Comparison of ENCODE assay signal across 25 cellular contexts in genomic region chr3:63355809-63356208, GRCh38.
"Had no signal": no experiment of that assay in that cellular context is flagged by ENCODE, and none has a peak within 500 bp of the region (broad histone marks: within the 10 kb centered on the region; RNA-seq: fewer than 3 reads in every experiment).

No MANE protein-coding gene starts in this region.

- H3K9me3 ChIP-seq: adrenal gland, esophagus squamous epithelium, neutrophil, pancreas, psoas muscle, right atrium auricular region, tibial artery had no signal

- H3K27ac Mint-ChIP-seq: activated naive CD8-positive, alpha-beta T cell; activated T-helper 17 cell treated with anti-CD3 and anti-CD28 coated beads, Interleukin-2, amount 50 U/mL, for 72 hours; endodermal cell; memory B cell; nephron; stimulated activated naive CD8-positive, alpha-beta T cell treated with anti-CD3 and anti-CD28 coated beads, Interleukin-15, Interleukin-2, amounts not matched to agents 100 ng/mL and 50 ng/mL, for 24 hours; T-cell; T-helper 2 cell treated with Interferon-gamma antibody and Interleukin-4, amounts not matched to agents 5 μg/mL and 100 μg/mL, for 36 hours had no signal

- H3K27ac ChIP-seq: adrenal gland, coronary artery, esophagus squamous epithelium, neutrophil, pancreas, psoas muscle, right atrium auricular region, tibial artery had no signal

- H3K36me3 Mint-ChIP-seq: activated naive CD8-positive, alpha-beta T cell; memory B cell; T-cell had no signal

- H3K4me1 ChIP-seq: esophagus squamous epithelium, pancreas, psoas muscle, right atrium auricular region, tibial artery had no signal

- H3K27me3 ChIP-seq: adrenal gland, pancreas, right atrium auricular region had no signal

- H3K4me3 Mint-ChIP-seq: activated naive CD8-positive, alpha-beta T cell; activated T-helper 17 cell treated with anti-CD3 and anti-CD28 coated beads, Interleukin-2, amount 50 U/mL, for 72 hours; endodermal cell; memory B cell; nephron; stimulated activated naive CD8-positive, alpha-beta T cell treated with anti-CD3 and anti-CD28 coated beads, Interleukin-15, Interleukin-2, amounts not matched to agents 100 ng/mL and 50 ng/mL, for 24 hours; T-cell; T-helper 2 cell treated with Interferon-gamma antibody and Interleukin-4, amounts not matched to agents 5 μg/mL and 100 μg/mL, for 36 hours had no signal

- FAIRE-seq: frontal cortex, islet of Langerhans, pancreas, TTC549 had no signal

- H3K4me1 Mint-ChIP-seq: nephron, T-cell had no signal

- H3K4me3 ChIP-seq: adrenal gland, coronary artery, esophagus squamous epithelium, pancreas, psoas muscle, right atrium auricular region, tibial artery had no signal

- H3K36me3 ChIP-seq: adrenal gland, esophagus squamous epithelium, neutrophil, pancreas, right atrium auricular region, tibial artery had no signal

- ATAC-seq: activated T-helper 17 cell treated with anti-CD3 and anti-CD28 coated beads, Interleukin-2, amount 50 U/mL, for 72 hours; left cardiac atrium; pancreas; psoas muscle; T-cell had no signal

- DNase-seq: activated CD4-positive, alpha-beta T cell treated with anti-CD3 and anti-CD28 coated beads for 1 hour; activated CD4-positive, alpha-beta T cell treated with anti-CD3 and anti-CD28 coated beads, Interleukin-2, amount 50 U/mL, for 1 hour; activated T-cell treated with anti-CD3 and anti-CD28 coated beads, Interleukin-2, amount 50 U/mL, for 1 hour; adrenal gland; cerebellar nuclear complex; endodermal cell; esophagus squamous epithelium; left cardiac atrium; pancreas; psoas muscle; stimulated activated CD4-positive, alpha-beta T cell treated with anti-CD3 and anti-CD28 coated beads, Interleukin-12 subunit alpha, Interleukin-12 subunit beta, amount 100 ng/mL, for 4 hours; T-cell; tibial artery had no signal

- H3K9me3 Mint-ChIP-seq: memory B cell; nephron; stimulated activated naive CD8-positive, alpha-beta T cell treated with anti-CD3 and anti-CD28 coated beads, Interleukin-15, Interleukin-2, amounts not matched to agents 100 ng/mL and 50 ng/mL, for 24 hours; T-cell; T-helper 2 cell treated with Interferon-gamma antibody and Interleukin-4, amounts not matched to agents 5 μg/mL and 100 μg/mL, for 36 hours had no signal
